ENCODE assay signal across 23 cellular contexts in the genomic region with DNA sequence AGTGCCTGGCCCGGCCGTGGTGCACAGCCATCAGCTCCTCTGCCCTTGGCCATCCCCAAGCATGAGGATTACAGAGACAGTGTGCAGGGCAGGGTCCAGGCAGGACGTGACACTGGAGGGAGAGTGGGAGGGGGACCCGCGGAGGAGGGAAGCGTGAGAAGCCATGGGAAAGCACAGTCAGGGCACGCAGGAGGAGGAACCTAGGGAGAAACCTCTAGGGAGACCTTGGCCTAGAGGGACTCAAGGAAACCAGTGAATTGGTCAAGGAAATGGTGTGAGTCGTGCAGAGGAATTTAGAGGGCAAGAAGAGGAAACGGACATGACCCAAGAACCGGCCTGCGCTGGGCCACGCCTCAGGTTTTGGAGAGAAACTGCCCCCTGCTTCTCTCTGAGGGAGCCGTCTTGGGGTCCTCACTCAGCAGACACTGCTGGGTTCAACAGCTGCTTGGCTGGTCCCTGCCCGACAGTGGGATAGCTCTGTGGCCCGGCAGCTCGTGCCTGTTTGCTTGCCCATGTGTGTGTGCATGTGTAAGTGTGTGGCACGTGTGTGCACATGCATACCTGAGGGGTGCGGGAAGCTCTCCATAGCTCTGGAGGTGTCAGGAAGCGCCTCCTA. TPM values are rescaled to one million over a fixed set of nuclear protein-coding genes. Genes with fewer than 3 reads are reported as not detected.
DNase-seq lines count a peak whose midpoint lies in the region; ATAC-seq and TF ChIP-seq lines count a peak whose summit lies in the region.
"Had no signal": no experiment of that assay in that cellular context is flagged by ENCODE, and none has a peak within 500 bp of the region (broad histone marks: within the 10 kb centered on the region; RNA-seq: fewer than 3 reads in every experiment).

No MANE protein-coding gene starts in this region.

- H3K9me3 Mint-ChIP-seq in nephron progenitor cell: no peaks in the 10 kb centered on the region
- no peaks in the 10 kb centered on the region for H3K9me3 Mint-ChIP-seq in effector memory CD8-positive, alpha-beta T cell
- no peaks in the 10 kb centered on the region for H3K9me3 Mint-ChIP-seq in activated CD4-positive, alpha-beta memory T cell treated with anti-CD3 and anti-CD28 coated beads for 36 hours

- peak overlapping the region; percentile 58 for H3K27ac Mint-ChIP-seq in nephron progenitor cell
- H3K27ac Mint-ChIP-seq in effector memory CD8-positive, alpha-beta T cell: no peak overlapping the region
- no peak overlapping the region for H3K27ac Mint-ChIP-seq in activated CD4-positive, alpha-beta memory T cell treated with anti-CD3 and anti-CD28 coated beads for 36 hours

- peaks cover 15% of the 10 kb centered on the region for H3K27me3 Mint-ChIP-seq in nephron progenitor cell (ENCODE audit: low read depth, poor library complexity)
- peaks cover 0 to 36% of the 10 kb centered on the region in 2 donors for H3K27me3 Mint-ChIP-seq in effector memory CD8-positive, alpha-beta T cell
- no peaks in the 10 kb centered on the region for H3K27me3 Mint-ChIP-seq in activated CD4-positive, alpha-beta memory T cell treated with anti-CD3 and anti-CD28 coated beads for 36 hours

- H3K36me3 Mint-ChIP-seq in nephron progenitor cell (ENCODE audit: low read depth): no peaks in the 10 kb centered on the region
- H3K36me3 Mint-ChIP-seq in effector memory CD8-positive, alpha-beta T cell (ENCODE audit: insufficient read depth): no peaks in the 10 kb centered on the region
- no peaks in the 10 kb centered on the region for H3K36me3 Mint-ChIP-seq in activated CD4-positive, alpha-beta memory T cell treated with anti-CD3 and anti-CD28 coated beads for 36 hours

- H3K4me3 ChIP-seq in dorsolateral prefrontal cortex: no peak overlapping the region
- H3K4me3 ChIP-seq in upper lobe of right lung: no peak overlapping the region
- no peak overlapping the region for H3K4me3 ChIP-seq in OCI-LY7 (ENCODE audit: low read depth, low read length, poor library complexity, severe bottlenecking)
- H3K4me3 ChIP-seq: cardiac muscle cell, gastroesophageal sphincter, stomach had no signal

- no peak overlapping the region for H3K4me2 ChIP-seq in OCI-LY7 (ENCODE audit: low read length)

- no peak overlapping the region for H2AFZ ChIP-seq in OCI-LY7 (ENCODE audit: low read length)

- H3K9me3 ChIP-seq in upper lobe of right lung (no peaks in the 10 kb centered on the region), OCI-LY7 (ENCODE audit: low read length) (no peaks in the 10 kb centered on the region)
- H3K9me3 ChIP-seq: gastroesophageal sphincter, stomach had no signal

- no peak overlapping the region for H3K27ac ChIP-seq in dorsolateral prefrontal cortex
- no peak overlapping the region for H3K27ac ChIP-seq in upper lobe of right lung
- H3K27ac ChIP-seq in OCI-LY7 (ENCODE audit: low read depth, low read length, poor library complexity, severe bottlenecking): no peak overlapping the region
- H3K27ac ChIP-seq: cardiac muscle cell, gastroesophageal sphincter, stomach, WERI-Rb-1 had no signal

- H3K4me3 Mint-ChIP-seq in nephron progenitor cell: no peak overlapping the region
- no peak overlapping the region for H3K4me3 Mint-ChIP-seq in effector memory CD8-positive, alpha-beta T cell
- H3K4me3 Mint-ChIP-seq in activated CD4-positive, alpha-beta memory T cell treated with anti-CD3 and anti-CD28 coated beads for 36 hours: no peak overlapping the region

- H3K4me1 ChIP-seq in upper lobe of right lung (no peaks in the 10 kb centered on the region), OCI-LY7 (ENCODE audit: insufficient read depth, low read length, poor library complexity, severe bottlenecking) (no peaks in the 10 kb centered on the region)
- H3K4me1 ChIP-seq: stomach had no signal

- no peak for TF ChIP-seq CTCF in dorsolateral prefrontal cortex (IDR thresholded peaks at IDR 0.05 in 54 of 56, conservative IDR thresholded peaks at IDR 0.05 in 2 of 56; ENCODE audit: low read depth in 1 of 56, partially characterized antibody in 56 of 56)
- no peak for TF ChIP-seq CTCF in nephron progenitor cell (IDR thresholded peaks at IDR 0.05)
- TF ChIP-seq CTCF in upper lobe of right lung (IDR thresholded peaks at IDR 0.05): no peak
- TF ChIP-seq CTCF in OCI-LY7 (conservative IDR thresholded peaks at IDR 0.05; ENCODE audit: low read length): no peak

- CTCF ChIA-PET in activated CD4-positive, alpha-beta memory T cell treated with anti-CD3 and anti-CD28 coated beads for 36 hours (lab: Charles Lee): no interaction called here
- CTCF ChIA-PET in OCI-LY7 (lab: Charles Lee; ENCODE audit: unreplicated experiment): no interaction called here

- intact Hi-C loops in dorsolateral prefrontal cortex (cut with DNase I): no loop called here
- intact Hi-C loops in upper lobe of right lung (cut with DNase I): no loop called here
- intact Hi-C loops in activated CD4-positive, alpha-beta memory T cell treated with anti-CD3 and anti-CD28 coated beads for 36 hours (cut with micrococcal nuclease): no loop called here
- intact Hi-C loops in OCI-LY7 (cut with micrococcal nuclease; ENCODE audit: unreplicated experiment): no loop called here

- H3K79me2 ChIP-seq in OCI-LY7 (ENCODE audit: insufficient read depth, low read depth, low read length): no peaks in the 10 kb centered on the region

- H3K27me3 ChIP-seq in dorsolateral prefrontal cortex (no peaks in the 10 kb centered on the region), upper lobe of right lung (no peaks in the 10 kb centered on the region)
- H3K27me3 ChIP-seq: cardiac muscle cell, gastroesophageal sphincter, stomach had no signal

- H3K36me3 ChIP-seq in upper lobe of right lung (no peaks in the 10 kb centered on the region), OCI-LY7 (ENCODE audit: insufficient read depth, low read length) (no peaks in the 10 kb centered on the region)
- H3K36me3 ChIP-seq: cardiac muscle cell, gastroesophageal sphincter, stomach, WERI-Rb-1 had no signal

- ATAC-seq in upper lobe of right lung: no peak
- ATAC-seq in effector memory CD8-positive, alpha-beta T cell (replicated peaks): no peak
- ATAC-seq: gastroesophageal sphincter had no signal

- BruUV-seq in OCI-LY7 (replicated peaks; lab: Mats Ljungman, UMichigan): no TSS peak

- POLR2A ChIA-PET in activated CD4-positive, alpha-beta memory T cell treated with anti-CD3 and anti-CD28 coated beads for 36 hours (lab: Charles Lee): no interaction called here
- POLR2A ChIA-PET in OCI-LY7 (lab: Charles Lee): interaction anchor here (0.7 kb wide), 1 partner anchor 16 kb away, joined by 5 read pairs; no protein-coding TSS in a partner anchor

- H3K4me1 Mint-ChIP-seq in nephron progenitor cell: peaks cover 12% of the 10 kb centered on the region
- H3K4me1 Mint-ChIP-seq in effector memory CD8-positive, alpha-beta T cell (ENCODE audit: low read depth in 2 of 2): no peaks in the 10 kb centered on the region
- no peaks in the 10 kb centered on the region for H3K4me1 Mint-ChIP-seq in activated CD4-positive, alpha-beta memory T cell treated with anti-CD3 and anti-CD28 coated beads for 36 hours (ENCODE audit: low read depth)

- H3K9me2 ChIP-seq in OCI-LY7 (ENCODE audit: insufficient read depth, low read length): no peaks in the 10 kb centered on the region

- no peaks in the 10 kb centered on the region for H4K20me1 ChIP-seq in OCI-LY7 (ENCODE audit: insufficient read depth, low read length)

- peak; percentile 48 for DNase-seq in activated effector memory CD4-positive, alpha-beta T cell treated with anti-CD3 and anti-CD28 coated beads, Interleukin-2, amount 50 U/mL, for 16 hours
- no peak for DNase-seq in activated effector memory CD4-positive, alpha-beta T cell treated with Interleukin-2 at 50 U/mL for 16 hours
- DNase-seq in dorsolateral prefrontal cortex: peak in 6 of 10 donors; percentile 10 to 35 (median 22)
- DNase-seq in nephron progenitor cell: no peak
- DNase-seq in upper lobe of right lung: peak; percentile 61
- no peak for DNase-seq in effector memory CD8-positive, alpha-beta T cell
- no peak for DNase-seq in activated CD4-positive, alpha-beta memory T cell treated with anti-CD3 and anti-CD28 coated beads for 36 hours
- no peak for DNase-seq in OCI-LY7 (ENCODE audit: low spot score)
- DNase-seq: 8988T; amniotic stem cell; NCI-H1694 treated with DMSO at 0.1 percent for 48 hours; NCI-H2227 treated with DMSO at 0.1 percent for 48 hours; NCI-H82; stimulated activated CD4-positive, alpha-beta T cell treated with anti-CD3 and anti-CD28 coated beads, Interleukin-12 subunit alpha, Interleukin-12 subunit beta, amount 100 ng/mL, for 4 hours; stomach; WERI-Rb-1 had no signal

RNA-seq across cellular contexts. Expression of a gene that starts 3.2 kb away (rescaled TPM):
- total RNA-seq in dorsolateral prefrontal cortex: 1 to 10 TPM in 93 of 120 experiments, under 1 TPM in 23, not detected in 4; 0.35 to 4.5 (median 1.6) TPM
- total RNA-seq in upper lobe of right lung: not detected
- total RNA-seq in activated CD4-positive, alpha-beta memory T cell treated with anti-CD3 and anti-CD28 coated beads for 36 hours: not detected
- not detected in 2 replicates for total RNA-seq in OCI-LY7 (2014; rRNA removed; shearing (Covaris generic))
- total RNA-seq in OCI-LY7 (2022): not detected in 2 replicates
- total RNA-seq: gastroesophageal sphincter; mononuclear cell; pulmonary artery endothelial cell; SK-MEL-5; stomach; T-helper 2 cell treated with Interferon-gamma antibody and Interleukin-4, amounts not matched to agents 100 ng/mL and 5 ng/mL, for 36 hours; ureter had no signal

RNA-seq across cellular contexts. Expression of a gene that starts 10.8 kb away (rescaled TPM):
- total RNA-seq in dorsolateral prefrontal cortex (10 to 100 TPM in 105 of 120 experiments, 1 to 10 TPM in 15; 3.8 to 94.4 (median 22.6) TPM), upper lobe of right lung (2.5 TPM), OCI-LY7 (2022) (0.08 TPM in 1 of 2 replicates, not detected in the other)
- under 1 TPM; 0.12 to 0.43 TPM for total RNA-seq in activated CD4-positive, alpha-beta memory T cell treated with anti-CD3 and anti-CD28 coated beads for 36 hours
- total RNA-seq in OCI-LY7 (2014; rRNA removed; shearing (Covaris generic)): not detected in 2 replicates
- total RNA-seq: mononuclear cell, pulmonary artery endothelial cell had no signal

Comparison
In these comparisons a context has a peak if more than half of its experiments do, and no peak if none do; other contexts are left out.
1. DNase-seq: peak in activated effector memory CD4-positive, alpha-beta T cell treated with anti-CD3 and anti-CD28 coated beads, Interleukin-2, amount 50 U/mL, for 16 hours (single experiment), dorsolateral prefrontal cortex (6 of 10) and upper lobe of right lung (single experiment); none in activated effector memory CD4-positive, alpha-beta T cell treated with Interleukin-2 at 50 U/mL for 16 hours (single experiment), nephron progenitor cell (single experiment), effector memory CD8-positive, alpha-beta T cell (0 of 3), activated CD4-positive, alpha-beta memory T cell treated with anti-CD3 and anti-CD28 coated beads for 36 hours (single experiment) and OCI-LY7 (single experiment).